Comparison of ENCODE assay signal across 31 cellular contexts in genomic region chr11:101745756-101746155, GRCh38.
"Had no signal": no experiment of that assay in that cellular context is flagged by ENCODE, and none has a peak within 500 bp of the region (broad histone marks: within the 10 kb centered on the region; RNA-seq: fewer than 3 reads in every experiment).

No MANE protein-coding gene starts in this region.

- H3K4me2 ChIP-seq: hepatocyte had no signal

- H3K27ac ChIP-seq: ascending aorta, breast epithelium, cardiac muscle cell, coronary artery, dorsolateral prefrontal cortex, esophagus muscularis mucosa, heart left ventricle, hepatocyte had no signal

- H3K4me3 ChIP-seq: ascending aorta, breast epithelium, cardiac muscle cell, coronary artery, dorsolateral prefrontal cortex, esophagus muscularis mucosa, heart left ventricle, hepatocyte had no signal

- H3K4me1 ChIP-seq: ascending aorta, breast epithelium, esophagus muscularis mucosa, heart left ventricle had no signal

- H3K27me3 ChIP-seq: ascending aorta, breast epithelium, cardiac muscle cell, dorsolateral prefrontal cortex, esophagus muscularis mucosa, heart left ventricle, hepatocyte had no signal

- ATAC-seq: activated naive CD4-positive, alpha-beta T cell treated with anti-CD3 and anti-CD28 coated beads, Interleukin-2, amount 50 U/mL, for 72 hours; activated T-cell treated with anti-CD3 and anti-CD28 coated beads, Interleukin-2, amount 50 U/mL, for 72 hours; heart left ventricle; T-cell had no signal

- H3K36me3 ChIP-seq: ascending aorta, breast epithelium, cardiac muscle cell, esophagus muscularis mucosa, heart left ventricle had no signal

- H2AFZ ChIP-seq: hepatocyte had no signal

- H3K9me3 ChIP-seq: ascending aorta, breast epithelium, esophagus muscularis mucosa, heart left ventricle had no signal

- DNase-seq: activated CD4-positive, alpha-beta memory T cell treated with anti-CD3 and anti-CD28 coated beads, Interleukin-2, amount 10 ng/mL, durations not matched to agents 7 days and 5 days; activated CD4-positive, alpha-beta T cell treated with anti-CD3 and anti-CD28 coated beads for 1 hour; activated CD4-positive, alpha-beta T cell treated with anti-CD3 and anti-CD28 coated beads for 4 hours; activated CD4-positive, alpha-beta T cell treated with anti-CD3 and anti-CD28 coated beads, Interleukin-2, amount 10 ng/mL, durations not matched to agents 7 days and 5 days; activated CD4-positive, alpha-beta T cell treated with anti-CD3 and anti-CD28 coated beads, Interleukin-2, amount 50 U/mL, for 4 hours; activated CD8-positive, alpha-beta memory T cell treated with anti-CD3 and anti-CD28 coated beads, Interleukin-2, amount 50 U/mL, for 48 hours; activated gamma-delta T cell; activated naive CD4-positive, alpha-beta T cell; activated naive CD4-positive, alpha-beta T cell treated with anti-CD3 and anti-CD28 coated beads, Interleukin-2, amount 10 ng/mL, durations not matched to agents 7 days and 5 days; activated naive CD8-positive, alpha-beta T cell treated with anti-CD3 and anti-CD28 coated beads, Interleukin-2, amount 10 ng/mL, durations not matched to agents 7 days and 5 days; activated T-cell treated with anti-CD3 and anti-CD28 coated beads for 4 hours; activated T-cell treated with anti-CD3 and anti-CD28 coated beads, Interleukin-2, amount 50 U/mL, for 24 hours; activated T-cell treated with anti-CD3 and anti-CD28 coated beads, Interleukin-2, amount 50 U/mL, for 72 hours; central memory CD4-positive, alpha-beta T cell; cerebellar nuclear complex; dorsolateral prefrontal cortex; effector memory CD4-positive, alpha-beta T cell; endodermal cell; erythroblast; foreskin fibroblast; glutamatergic neuron; heart left ventricle; T-cell; T1000 had no signal
